17 cellular contexts compared by ENCODE assay signal in genomic region chr7:83832009-83832408, GRCh38.
"Had no signal": no experiment of that assay in that cellular context is flagged by ENCODE, and none has a peak within 500 bp of the region (broad histone marks: within the 10 kb centered on the region; RNA-seq: fewer than 3 reads in every experiment).

No MANE protein-coding gene starts in this region.

- ATAC-seq: activated naive CD8-positive, alpha-beta T cell treated with anti-CD3 and anti-CD28 coated beads, Interleukin-2, amount 50 U/mL, for 24 hours; natural killer cell treated with Interleukin-12 subunit alpha and Interleukin-12 subunit beta and Interleukin-15 and Interleukin-18, amount 100 ng/mL, for 72 hours; right cardiac atrium had no signal

- H3K27me3 ChIP-seq: tibial artery, uterus had no signal

- H3K4me1 ChIP-seq: tibial artery, uterus had no signal

- H3K4me3 ChIP-seq: skin epidermis, tibial artery, uterus had no signal

- H3K27ac ChIP-seq: skin epidermis, tibial artery, uterus, VCaP had no signal

- H3K9me3 ChIP-seq: tibial artery, uterus had no signal

- DNase-seq: activated CD4-positive, alpha-beta T cell treated with anti-CD3 and anti-CD28 coated beads, Interleukin-2, amount 50 U/mL, for 48 hours; activated naive CD4-positive, alpha-beta T cell treated with anti-CD3 and anti-CD28 coated beads for 36 hours; activated naive CD8-positive, alpha-beta T cell treated with anti-CD3 and anti-CD28 coated beads, Interleukin-2, amount 50 U/mL, for 24 hours; aorta; effector memory CD4-positive, alpha-beta T cell; foreskin fibroblast; hypothalamus; kidney glomerular epithelial cell; mesenchymal stem cell; right cardiac atrium; stimulated activated CD4-positive, alpha-beta T cell treated with anti-CD3 and anti-CD28 coated beads, Interleukin-4, amount 100 ng/mL, for 24 hours; stimulated activated naive CD4-positive, alpha-beta T cell; tibial artery; uterus had no signal

- H3K36me3 ChIP-seq: tibial artery, uterus had no signal
